Comparison of ENCODE assay signal across 8 cellular contexts in the genomic region with DNA sequence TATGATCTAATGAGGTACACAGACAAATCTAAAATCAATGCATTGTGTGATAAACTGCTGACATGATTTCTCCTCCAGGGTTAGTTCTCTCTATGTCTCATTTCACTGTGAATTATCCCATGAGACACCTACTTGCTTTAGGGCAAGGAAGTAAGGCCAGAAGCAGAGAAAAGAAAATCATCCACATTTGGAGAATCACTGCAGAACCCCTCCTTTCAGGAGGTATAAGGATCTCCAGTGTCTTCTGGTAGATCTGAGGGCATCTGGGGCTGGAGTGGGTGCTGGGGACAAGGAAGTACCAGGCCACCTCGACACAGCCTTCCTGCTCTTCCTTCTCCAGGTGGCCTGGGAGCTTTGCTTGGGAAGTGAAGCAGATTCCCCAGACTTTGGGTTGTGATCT. TPM values are rescaled to one million over a fixed set of nuclear protein-coding genes. Genes with fewer than 3 reads are reported as not detected.
DNase-seq lines count a peak whose midpoint lies in the region; ATAC-seq and TF ChIP-seq lines count a peak whose summit lies in the region.

No MANE protein-coding gene starts in this region.

- H3K4ac ChIP-seq in IMR-90 (ENCODE audit: low read depth, low read length), result peak overlapping the region; percentile 99

- H3K4me1 ChIP-seq in IMR-90 (ENCODE audit: control insufficient read depth, insufficient read depth, low read length) (peaks cover 28% of the 10 kb centered on the region), body of pancreas (peaks cover 32% of the 10 kb centered on the region), stomach smooth muscle (ENCODE audit: control insufficient read depth, insufficient read depth, low read length) (peaks cover 33% of the 10 kb centered on the region)

- H3K36me3 ChIP-seq in IMR-90 (ENCODE audit: control insufficient read depth, insufficient read depth, low read length) (no peaks in the 10 kb centered on the region), body of pancreas (replicated peaks in 1 of 2; ENCODE audit: insufficient read depth in 1 of 2, low read depth in 2 of 2) (no peaks in the 10 kb centered on the region), stomach smooth muscle (ENCODE audit: control insufficient read depth in 2 of 2, insufficient read depth in 2 of 2, low read length in 2 of 2) (no peaks in the 10 kb centered on the region)

- H3K4me3 ChIP-seq in IMR-90 (ENCODE audit: insufficient read depth, low read depth, low read length) (no peak overlapping the region), body of pancreas (no peak overlapping the region), stomach smooth muscle (ENCODE audit: low read length in 2 of 2) (peak overlapping the region in 1 of 2 donors; percentile 29)

- peak overlapping the region; percentile 96 for H2BK5ac ChIP-seq in IMR-90 (ENCODE audit: low read depth, low read length, poor library complexity, severe bottlenecking)

- no peaks in the 10 kb centered on the region for H3K27me3 ChIP-seq in IMR-90 (ENCODE audit: control insufficient read depth, insufficient read depth, low read length)
- H3K27me3 ChIP-seq in body of pancreas, result no peaks in the 10 kb centered on the region
- no peaks in the 10 kb centered on the region for H3K27me3 ChIP-seq in layer of hippocampus (ENCODE audit: control insufficient read depth, insufficient read depth, low read length)
- H3K27me3 ChIP-seq in stomach smooth muscle (ENCODE audit: control insufficient read depth in 1 of 2, insufficient read depth in 2 of 2, low read length in 2 of 2), result no peaks in the 10 kb centered on the region

- H4K91ac ChIP-seq in IMR-90 (ENCODE audit: insufficient read depth, low read depth, low read length), result peak overlapping the region; percentile 98

- TF ChIP-seq CTCF in IMR-90 (conservative IDR thresholded peaks at IDR 0.05; ENCODE audit: low read depth, low read length) (no peak), body of pancreas (IDR thresholded peaks at IDR 0.05) (no peak), GM10248 (IDR thresholded peaks at IDR 0.05; ENCODE audit: control extremely low read depth, extremely low read depth, low read depth, missing control alignments) (no peak)

- peak overlapping the region; percentile 0 for H2AFZ ChIP-seq in IMR-90 (replicated peaks; ENCODE audit: low read length, poor library complexity)

- peak; percentile 2; the same call in 1 of the 2 replicates for ATAC-seq in IMR-90 (ENCODE audit: low read depth)
- ATAC-seq in body of pancreas, result no peak

- H3K9me1 ChIP-seq in IMR-90 (ENCODE audit: insufficient read depth, low read length), result peaks cover 13% of the 10 kb centered on the region

- H3K79me1 ChIP-seq in IMR-90 (ENCODE audit: low read depth in 1 of 2, low read length in 2 of 2), result peaks cover 6 to 31% of the 10 kb centered on the region in 2 experiments; a peak in 3 of 4 replicates

- POLR2A ChIA-PET in IMR-90 (lab: Charles Lee; ENCODE audit: unreplicated experiment), result interaction anchor here (1.0 to 4.9 kb wide), 7 partner anchors 12 to 114 kb away, joined by 3 to 34 read pairs (median 8); a partner anchor contains a TSS
- POLR2A ChIA-PET in GM10248 (lab: Yijun Ruan, JAX), result no interaction called here

- H2BK15ac ChIP-seq in IMR-90 (ENCODE audit: low read depth, low read length), result peak overlapping the region; percentile 75

- in situ Hi-C loops in IMR-90 (cut with MboI; ENCODE audit: low sequenced_read_pairs), result loop anchor here (5.0 kb wide), 2 partner anchors 51 to 196 kb away; no protein-coding TSS in a partner anchor

- H3K18ac ChIP-seq in IMR-90 (ENCODE audit: low read depth, low read length), result peak overlapping the region; percentile 71

- WGBS in IMR-90 (ENCODE audit: extremely low coverage in 2 of 2, insufficient read length in 1 of 2), 2 experiments, result no CpG with 5 or more reads among the region's 1 CpG
- 0% methylated on average over 1 of the region's 1 CpG for WGBS in body of pancreas, 2 donors

- H2AK9ac ChIP-seq in IMR-90 (replicated peaks; ENCODE audit: low read depth, low read length, poor library complexity), result peak overlapping the region; percentile 76

- intact Hi-C loops in IMR-90 (cut with micrococcal nuclease), result loop anchor here (1.0 to 2.0 kb wide), 5 partner anchors 21 to 348 kb away; a partner anchor contains a TSS
- intact Hi-C loops in body of pancreas (cut with DNase I), result loop anchor here (5.0 to 10.0 kb wide), 2 partner anchors 56 to 198 kb away; no protein-coding TSS in a partner anchor

- TF ChIP-seq POLR2A in IMR-90 (IDR thresholded peaks at IDR 0.05; ENCODE audit: low read depth, low read length), result no peak
- no peak for TF ChIP-seq POLR2A in body of pancreas (IDR thresholded peaks at IDR 0.05)

- TF ChIP-seq RAD21 in IMR-90 (IDR thresholded peaks at IDR 0.05; ENCODE audit: low read length), result no peak

- peak overlapping the region; percentile 89 for H4K5ac ChIP-seq in IMR-90 (ENCODE audit: low read depth, low read length)

- dilution Hi-C loops in IMR-90 (cut with HindIII; ENCODE audit: low sequenced_read_pairs, unreplicated experiment), result no loop called here

- no TSS peak for BruUV-seq in IMR-90 (replicated peaks; lab: Mats Ljungman, UMichigan)

- no peak overlapping the region; the same call in 1 of the 2 replicates for H3K4me2 ChIP-seq in IMR-90 (ENCODE audit: low read depth, low read length)

- no peaks in the 10 kb centered on the region for H3K9me3 ChIP-seq in IMR-90 (ENCODE audit: control insufficient read depth, insufficient read depth, low read length)
- H3K9me3 ChIP-seq in body of pancreas, result no peaks in the 10 kb centered on the region
- no peaks in the 10 kb centered on the region for H3K9me3 ChIP-seq in stomach smooth muscle (ENCODE audit: control insufficient read depth in 2 of 2, low read length in 2 of 2)

- peak overlapping the region; percentile 85 to 95 for H4K8ac ChIP-seq in IMR-90 (ENCODE audit: low read depth in 2 of 2, low read length in 2 of 2)

- peak overlapping the region; percentile 96 for H3K14ac ChIP-seq in IMR-90 (replicated peaks; ENCODE audit: low read depth, low read length)

- H2AK5ac ChIP-seq in IMR-90 (ENCODE audit: low read depth, low read length), result peak overlapping the region; percentile 96

- peak overlapping the region; percentile 98 for H3K56ac ChIP-seq in IMR-90 (ENCODE audit: extremely low read depth, insufficient read depth, low read length)

- peak overlapping the region; percentile 99 for H2BK120ac ChIP-seq in IMR-90 (ENCODE audit: low read depth, low read length)

- H3K23ac ChIP-seq in IMR-90 (ENCODE audit: low read depth, low read length), result peak overlapping the region; percentile 97

- H3K27ac ChIP-seq in IMR-90 (ENCODE audit: insufficient read depth, low read length) (peak overlapping the region; percentile 88), body of pancreas (peak overlapping the region; percentile 32 to 81 (median 68)), layer of hippocampus (ENCODE audit: low read depth, low read length) (peak overlapping the region; percentile 71), stomach smooth muscle (ENCODE audit: low read length) (peak overlapping the region; percentile 95), substantia nigra (ENCODE audit: low read depth, low read length, poor library complexity, severe bottlenecking) (no peak overlapping the region)

- H3K9ac ChIP-seq in IMR-90 (ENCODE audit: low read depth, low read length) (peak overlapping the region; percentile 73), stomach smooth muscle (ENCODE audit: low read length in 2 of 2) (peak overlapping the region in 1 of 2 donors; percentile 66)

- CTCF ChIA-PET in IMR-90 (lab: Yijun Ruan, JAX) (interaction anchor here (0.6 to 5.0 kb wide), 16 partner anchors 10 to 239 kb away, joined by 3 to 38 read pairs (median 4); a partner anchor contains a TSS), GM10248 (lab: Yijun Ruan, JAX) (interaction anchor here (0.5 to 19.3 kb wide), 59 partner anchors 8 to 1349 kb away, joined by 3 to 566 read pairs (median 4); a partner anchor contains a TSS)

- no peaks in the 10 kb centered on the region; the same call in 1 of the 2 replicates for H4K20me1 ChIP-seq in IMR-90 (ENCODE audit: insufficient read depth, low read length)

- DNase-seq in IMR-90, result no peak
- DNase-seq in body of pancreas, result no peak
- no peak for DNase-seq in AML-193 (lab: John Stamatoyannopoulos, UW)
- no peak for DNase-seq in substantia nigra (lab: John Stamatoyannopoulos, UW)
- no peak for DNase-seq in SHP77 treated with DMSO at 0.1 percent for 48 hours (lab: John Stamatoyannopoulos, UW)
- DNase-seq in GM10248 (ENCODE audit: extremely low spot score), result no peak

- H2BK20ac ChIP-seq in IMR-90 (ENCODE audit: low read depth, low read length), result peak overlapping the region; percentile 99

TF ChIP-seq in IMR-90, 13 proteins besides CTCF, POLR2A, EP300 and RAD21:
- TF ChIP-seq RCOR1 (IDR thresholded peaks at IDR 0.05; ENCODE audit: insufficient replicate concordance, low read length) (no peak), MXI1 (IDR thresholded peaks at IDR 0.05; ENCODE audit: borderline replicate concordance, low read depth, low read length) (no peak), NFE2L2 (IDR thresholded peaks at IDR 0.05; ENCODE audit: low read depth, low read length) (no peak)
TF ChIP-seq in IMR-90: peak in this region for 0.

RNA-seq across cellular contexts. Expression of a gene that starts 12.3 kb away (rescaled TPM):
- total RNA-seq in IMR-90 (2012; rRNA removed), result 18.9 and 20.4 TPM in 2 replicates
- 24.0 and 25.4 TPM in 2 replicates for polyA plus RNA-seq in IMR-90 (2012; rRNA removed)
- polyA plus RNA-seq in IMR-90 (2012; cell fraction: cytosol; rRNA removed), result 19.3 and 21.1 TPM in 2 replicates
- polyA plus RNA-seq in IMR-90 (2012; cell fraction: nucleus; rRNA removed; ENCODE audit: low replicate concordance), result 51.4 and 75.4 TPM in 2 replicates
- total RNA-seq in body of pancreas, result 10 to 100 TPM; 14.8 to 17.4 TPM

RNA-seq across cellular contexts. Expression of a gene that starts 24.3 kb away (rescaled TPM):
- total RNA-seq in IMR-90 (2012; rRNA removed) (115 and 123 TPM in 2 replicates), body of pancreas (1 to 10 TPM; 1.6 to 4.3 TPM)
- 230 and 283 TPM in 2 replicates for polyA plus RNA-seq in IMR-90 (2012; rRNA removed)
- 215 and 255 TPM in 2 replicates for polyA plus RNA-seq in IMR-90 (2012; cell fraction: cytosol; rRNA removed)
- 331 and 562 TPM in 2 replicates for polyA plus RNA-seq in IMR-90 (2012; cell fraction: nucleus; rRNA removed; ENCODE audit: low replicate concordance)

Comparison
In these comparisons a context has a peak if more than half of its experiments do, and no peak if none do; other contexts are left out.
1. RNA of a gene that starts 24.3 kb away (total RNA-seq): 115 to 123 TPM in IMR-90; 1.6 to 4.3 TPM in body of pancreas; every median in the first group is over 10 times any median in the second.